In the genomic region with DNA sequence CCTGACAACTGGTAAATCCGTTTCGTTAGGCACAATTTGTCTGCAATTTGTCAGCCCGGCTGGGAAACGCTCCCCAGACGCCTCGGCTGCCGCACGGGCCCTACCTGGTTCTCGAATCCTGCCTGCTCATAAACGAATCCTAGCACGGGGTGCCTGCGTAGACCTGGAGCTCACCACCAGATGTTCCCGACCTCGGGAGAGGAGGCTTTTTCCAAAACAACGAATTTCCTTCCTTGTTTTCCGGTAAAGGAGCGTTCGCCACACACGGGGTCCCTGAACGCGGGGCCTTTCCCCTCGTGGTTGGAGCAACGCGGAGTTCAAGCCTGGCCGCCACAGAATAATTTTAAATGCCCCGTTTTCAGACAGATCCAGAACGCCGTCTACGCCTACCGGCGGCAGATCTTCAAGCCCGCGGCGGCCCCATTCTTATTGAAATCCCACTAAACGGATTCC, we compare ENCODE assay signal across 12 cellular contexts. TPM values are rescaled to one million over a fixed set of nuclear protein-coding genes. Genes with fewer than 3 reads are reported as not detected.
DNase-seq lines count a peak whose midpoint lies in the region; ATAC-seq and TF ChIP-seq lines count a peak whose summit lies in the region.
"Had no signal": no experiment of that assay in that cellular context is flagged by ENCODE, and none has a peak within 500 bp of the region (broad histone marks: within the 10 kb centered on the region; RNA-seq: fewer than 3 reads in every experiment).

No MANE protein-coding gene starts in this region.

- H3K27ac ChIP-seq in breast epithelium (no peak overlapping the region), left lung (peak overlapping the region; percentile 37 to 83), gastroesophageal sphincter (peak overlapping the region in 1 of 4 donors; percentile 5)

- no TSS peak for BruUV-seq in MCF 10A (replicated peaks; lab: Mats Ljungman, UMichigan)

- intact Hi-C loops in breast epithelium (cut with DNase I; ENCODE audit: low total_unique reads) (loop anchor here (10.0 kb wide), 1 partner anchor 67 kb away; no protein-coding TSS in a partner anchor), MCF 10A (cut with micrococcal nuclease) (no loop called here), left lung (cut with DNase I) (loop anchor here in 1 of 2 donors (10.0 kb wide), 1 partner anchor 317 kb away; no protein-coding TSS in a partner anchor)
- intact Hi-C loops in activated CD4-positive, alpha-beta memory T cell treated with anti-CD3 and anti-CD28 coated beads for 36 hours (cut with micrococcal nuclease): loop anchor here (1.0 to 5.0 kb wide), 3 partner anchors 9 to 417 kb away; no protein-coding TSS in a partner anchor

- peaks cover 3 to 97% of the 10 kb centered on the region in 2 donors for H3K27me3 ChIP-seq in breast epithelium
- peaks cover 89 to 100% of the 10 kb centered on the region in 2 donors for H3K27me3 ChIP-seq in left lung
- peaks cover 100% of the 10 kb centered on the region for H3K27me3 ChIP-seq in gastroesophageal sphincter

- H3K4me3 Mint-ChIP-seq in MCF 10A (ENCODE audit: unreplicated experiment) (no peak overlapping the region), type B pancreatic cell (peak overlapping the region; percentile 93)
- no peak overlapping the region for H3K4me3 Mint-ChIP-seq in activated CD4-positive, alpha-beta memory T cell treated with anti-CD3 and anti-CD28 coated beads for 36 hours
- H3K4me3 Mint-ChIP-seq: T-helper 2 cell treated with Interferon-gamma antibody and Interleukin-4, amounts not matched to agents 5 μg/mL and 100 μg/mL, for 36 hours had no signal

- no peak for ATAC-seq in left lung
- no peak for ATAC-seq in gastroesophageal sphincter
- ATAC-seq in HG03432 (IDR thresholded peaks at IDR 0.05; ENCODE audit: unreplicated experiment): no peak

- TF ChIP-seq CTCF in breast epithelium (IDR thresholded peaks at IDR 0.05) (no peak), MCF 10A (IDR thresholded peaks at IDR 0.05; ENCODE audit: unreplicated experiment) (no peak), left lung (IDR thresholded peaks at IDR 0.05) (no peak), type B pancreatic cell (conservative IDR thresholded peaks at IDR 0.05) (no peak), gastroesophageal sphincter (IDR thresholded peaks at IDR 0.05) (no peak)

- POLR2A ChIA-PET in MCF 10A (lab: Yijun Ruan, JAX): no interaction called here
- POLR2A ChIA-PET in activated CD4-positive, alpha-beta memory T cell treated with anti-CD3 and anti-CD28 coated beads for 36 hours (lab: Charles Lee): no interaction called here

- H3K4me1 Mint-ChIP-seq in MCF 10A (ENCODE audit: insufficient read depth, unreplicated experiment): peaks cover 4% of the 10 kb centered on the region
- H3K4me1 Mint-ChIP-seq in activated CD4-positive, alpha-beta memory T cell treated with anti-CD3 and anti-CD28 coated beads for 36 hours (ENCODE audit: low read depth): peaks cover 30% of the 10 kb centered on the region
- peaks cover 12% of the 10 kb centered on the region for H3K4me1 Mint-ChIP-seq in type B pancreatic cell (ENCODE audit: unreplicated experiment)

- no peak overlapping the region for H3K27ac Mint-ChIP-seq in MCF 10A (ENCODE audit: low read depth, unreplicated experiment)
- H3K27ac Mint-ChIP-seq in activated CD4-positive, alpha-beta memory T cell treated with anti-CD3 and anti-CD28 coated beads for 36 hours: no peak overlapping the region
- H3K27ac Mint-ChIP-seq in type B pancreatic cell: peak overlapping the region; percentile 50
- H3K27ac Mint-ChIP-seq: T-helper 2 cell treated with Interferon-gamma antibody and Interleukin-4, amounts not matched to agents 5 μg/mL and 100 μg/mL, for 36 hours had no signal

- WGBS in gastroesophageal sphincter (ENCODE audit: low coverage in 1 of 2), 2 donors: 0% methylated on average over 2 of the region's 35 CpGs; no CpG with 5 or more reads in 1 of the 2 donors

- DNase-seq in breast epithelium (ENCODE audit: low spot score in 2 of 2) (no peak), MCF 10A (ENCODE audit: unreplicated experiment) (no peak), left lung (no peak), type B pancreatic cell (ENCODE audit: extremely low spot score, unreplicated experiment) (no peak), NOMO-1 treated with DMSO at 0.1 percent for 48 hours (lab: John Stamatoyannopoulos, UW; ENCODE audit: unreplicated experiment) (no peak)
- peak; percentile 23 for DNase-seq in activated CD4-positive, alpha-beta memory T cell treated with anti-CD3 and anti-CD28 coated beads for 36 hours

- H3K27me3 Mint-ChIP-seq in MCF 10A (ENCODE audit: insufficient read depth, unreplicated experiment) (peaks cover 24% of the 10 kb centered on the region), type B pancreatic cell (peaks cover 74% of the 10 kb centered on the region)
- H3K27me3 Mint-ChIP-seq in activated CD4-positive, alpha-beta memory T cell treated with anti-CD3 and anti-CD28 coated beads for 36 hours: peaks cover 62% of the 10 kb centered on the region

- H3K4me3 ChIP-seq in breast epithelium (peak overlapping the region in 2 of 3 donors; percentile 14 to 39), left lung (peak overlapping the region in 1 of 2 donors; percentile 59), gastroesophageal sphincter (peak overlapping the region in 1 of 2 donors; percentile 63)
- H3K4me3 ChIP-seq: mucosa of descending colon had no signal

- TF ChIP-seq EP300 in gastroesophageal sphincter (IDR thresholded peaks at IDR 0.05): no peak

- peaks cover 14 to 20% of the 10 kb centered on the region in 2 donors for H3K4me1 ChIP-seq in breast epithelium
- peaks cover 31 to 68% of the 10 kb centered on the region in 2 donors for H3K4me1 ChIP-seq in left lung
- peaks cover 0 to 74% (median 63%) of the 10 kb centered on the region in 3 donors for H3K4me1 ChIP-seq in gastroesophageal sphincter

- H3K9me3 Mint-ChIP-seq in MCF 10A (ENCODE audit: unreplicated experiment) (no peaks in the 10 kb centered on the region), type B pancreatic cell (no peaks in the 10 kb centered on the region)
- H3K9me3 Mint-ChIP-seq in activated CD4-positive, alpha-beta memory T cell treated with anti-CD3 and anti-CD28 coated beads for 36 hours: no peaks in the 10 kb centered on the region
- H3K9me3 Mint-ChIP-seq: T-helper 2 cell treated with Interferon-gamma antibody and Interleukin-4, amounts not matched to agents 5 μg/mL and 100 μg/mL, for 36 hours had no signal

- CTCF ChIA-PET in MCF 10A (lab: Yijun Ruan, JAX): no interaction called here
- CTCF ChIA-PET in activated CD4-positive, alpha-beta memory T cell treated with anti-CD3 and anti-CD28 coated beads for 36 hours (lab: Charles Lee): interaction anchor here (2.7 kb wide), 1 partner anchor 66 kb away, joined by 16 read pairs; no protein-coding TSS in a partner anchor

- no peaks in the 10 kb centered on the region for H3K9me3 ChIP-seq in breast epithelium
- no peaks in the 10 kb centered on the region for H3K9me3 ChIP-seq in left lung
- no peaks in the 10 kb centered on the region for H3K9me3 ChIP-seq in gastroesophageal sphincter
- H3K9me3 ChIP-seq: mucosa of descending colon had no signal

- H3K36me3 Mint-ChIP-seq in MCF 10A (ENCODE audit: insufficient read depth, unreplicated experiment): no peaks in the 10 kb centered on the region
- H3K36me3 Mint-ChIP-seq in activated CD4-positive, alpha-beta memory T cell treated with anti-CD3 and anti-CD28 coated beads for 36 hours: no peaks in the 10 kb centered on the region
- peaks cover 15% of the 10 kb centered on the region for H3K36me3 Mint-ChIP-seq in type B pancreatic cell

- no peaks in the 10 kb centered on the region for H3K36me3 ChIP-seq in breast epithelium
- no peaks in the 10 kb centered on the region for H3K36me3 ChIP-seq in left lung
- no peaks in the 10 kb centered on the region for H3K36me3 ChIP-seq in gastroesophageal sphincter

- no peak for TF ChIP-seq POLR2A in breast epithelium (IDR thresholded peaks at IDR 0.05)
- no peak for TF ChIP-seq POLR2A in gastroesophageal sphincter (IDR thresholded peaks at IDR 0.05)

RNA-seq across cellular contexts. Expression of gene GATA2, which starts 1.1 kb away (rescaled TPM):
- total RNA-seq in breast epithelium (10 to 100 TPM in 1 of 3 donors, 1 to 10 TPM in 2; 6.0 to 14.4 (median 6.6) TPM), MCF 10A (2022) (0.51 and 0.56 TPM in 2 replicates), left lung (10 to 100 TPM; 16.5 to 43.0 TPM), type B pancreatic cell (ENCODE audit: low replicate concordance) (14.1 and 23.9 TPM in 2 replicates), gastroesophageal sphincter (10 to 100 TPM in 1 of 4 donors, 1 to 10 TPM in 3; 5.4 to 16.0 (median 8.1) TPM)
- not detected for total RNA-seq in activated CD4-positive, alpha-beta memory T cell treated with anti-CD3 and anti-CD28 coated beads for 36 hours

RNA-seq across cellular contexts. Expression of gene DNAJB8, which starts 25.2 kb away (rescaled TPM):
- total RNA-seq in breast epithelium: not detected
- not detected in 2 replicates for total RNA-seq in MCF 10A (2022)
- total RNA-seq in activated CD4-positive, alpha-beta memory T cell treated with anti-CD3 and anti-CD28 coated beads for 36 hours: not detected
- not detected for total RNA-seq in left lung
- total RNA-seq in type B pancreatic cell (ENCODE audit: low replicate concordance): not detected in 2 replicates
- not detected for total RNA-seq in gastroesophageal sphincter
- total RNA-seq: Daoy, dermis microvascular lymphatic vessel endothelial cell, mucosa of descending colon had no signal

Comparison
In these comparisons a context has a peak if more than half of its experiments do, and no peak if none do; other contexts are left out.
1. H3K27ac ChIP-seq: peak in left lung (2 of 2); none in breast epithelium (0 of 2).